25 cellular contexts compared by ENCODE assay signal in the genomic region with DNA sequence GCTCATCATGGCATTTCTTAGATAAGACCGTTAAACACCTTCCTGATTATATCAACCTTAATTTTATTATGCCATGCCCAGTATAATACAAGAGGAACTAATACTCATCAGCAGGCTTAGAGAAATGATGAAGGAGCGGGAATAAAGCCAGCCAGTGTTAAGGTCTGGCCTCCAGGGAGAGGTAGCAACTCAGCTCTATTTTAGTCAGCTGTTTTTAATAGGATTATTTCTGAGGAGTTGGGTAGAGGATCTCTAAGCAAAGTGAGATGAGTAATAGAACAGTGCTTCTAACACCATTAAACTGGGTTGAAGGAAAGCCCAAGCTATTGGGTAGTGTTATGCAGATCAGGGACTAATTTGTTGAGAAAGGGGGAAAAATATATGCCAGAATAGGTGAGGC.
"Had no signal": no experiment of that assay in that cellular context is flagged by ENCODE, and none has a peak within 500 bp of the region (broad histone marks: within the 10 kb centered on the region; RNA-seq: fewer than 3 reads in every experiment).

No MANE protein-coding gene starts in this region.

- H3K27ac Mint-ChIP-seq: activated CD4-positive, alpha-beta memory T cell treated with anti-CD3 and anti-CD28 coated beads, Interleukin-2, amount 10 ng/mL, durations not matched to agents 7 days and 5 days; activated naive CD4-positive, alpha-beta T cell treated with anti-CD3 and anti-CD28 coated beads, Interleukin-2, amount 10 ng/mL, durations not matched to agents 7 days and 5 days; activated naive CD8-positive, alpha-beta T cell treated with anti-CD3 and anti-CD28 coated beads, Interleukin-2, amount 10 ng/mL, durations not matched to agents 7 days and 5 days; activated T-cell treated with anti-CD3 and anti-CD28 coated beads, Interleukin-2, amount 50 U/mL, for 24 hours; nephron; stimulated activated effector memory CD8-positive, alpha-beta T cell treated with anti-CD3 and anti-CD28 coated beads, Interleukin-12 subunit alpha, Interleukin-12 subunit beta, amount 100 ng/mL, for 72 hours; stimulated activated naive CD8-positive, alpha-beta T cell treated with anti-CD3 and anti-CD28 coated beads, Interleukin-15, Interleukin-2, amounts not matched to agents 100 ng/mL and 50 ng/mL, for 24 hours had no signal

- H3K4me1 ChIP-seq: gastroesophageal sphincter, right lobe of liver, thyroid gland, upper lobe of left lung, vagina had no signal

- H3K4me3 Mint-ChIP-seq: activated CD4-positive, alpha-beta memory T cell treated with anti-CD3 and anti-CD28 coated beads, Interleukin-2, amount 10 ng/mL, durations not matched to agents 7 days and 5 days; activated naive CD4-positive, alpha-beta T cell treated with anti-CD3 and anti-CD28 coated beads, Interleukin-2, amount 10 ng/mL, durations not matched to agents 7 days and 5 days; activated naive CD8-positive, alpha-beta T cell treated with anti-CD3 and anti-CD28 coated beads, Interleukin-2, amount 10 ng/mL, durations not matched to agents 7 days and 5 days; activated T-cell treated with anti-CD3 and anti-CD28 coated beads, Interleukin-2, amount 50 U/mL, for 24 hours; nephron; stimulated activated effector memory CD8-positive, alpha-beta T cell treated with anti-CD3 and anti-CD28 coated beads, Interleukin-12 subunit alpha, Interleukin-12 subunit beta, amount 100 ng/mL, for 72 hours; stimulated activated naive CD8-positive, alpha-beta T cell treated with anti-CD3 and anti-CD28 coated beads, Interleukin-15, Interleukin-2, amounts not matched to agents 100 ng/mL and 50 ng/mL, for 24 hours had no signal

- H3K4me3 ChIP-seq: gastroesophageal sphincter, right lobe of liver, thyroid gland, upper lobe of left lung, vagina had no signal

- ATAC-seq: activated CD4-positive, CD25-positive, alpha-beta regulatory T cell treated with anti-CD3 and anti-CD28 coated beads, Interleukin-2, amount 50 U/mL, for 24 hours; esophagus mucosa; gastroesophageal sphincter; left cardiac atrium; left ventricle myocardium superior; right lobe of liver; stimulated activated effector memory CD8-positive, alpha-beta T cell treated with anti-CD3 and anti-CD28 coated beads, Interleukin-12 subunit alpha, Interleukin-12 subunit beta, amount 100 ng/mL, for 72 hours had no signal

- H3K36me3 ChIP-seq: brain microvascular endothelial cell, gastroesophageal sphincter, right lobe of liver, thyroid gland, upper lobe of left lung, vagina had no signal

- H3K27me3 ChIP-seq: brain microvascular endothelial cell, gastroesophageal sphincter, right lobe of liver, thyroid gland, upper lobe of left lung, vagina had no signal

- H3K9me3 Mint-ChIP-seq: activated naive CD4-positive, alpha-beta T cell treated with anti-CD3 and anti-CD28 coated beads, Interleukin-2, amount 10 ng/mL, durations not matched to agents 7 days and 5 days; nephron had no signal

- H3K27me3 Mint-ChIP-seq: activated CD4-positive, alpha-beta memory T cell treated with anti-CD3 and anti-CD28 coated beads, Interleukin-2, amount 10 ng/mL, durations not matched to agents 7 days and 5 days; activated naive CD4-positive, alpha-beta T cell treated with anti-CD3 and anti-CD28 coated beads, Interleukin-2, amount 10 ng/mL, durations not matched to agents 7 days and 5 days; activated naive CD8-positive, alpha-beta T cell treated with anti-CD3 and anti-CD28 coated beads, Interleukin-2, amount 10 ng/mL, durations not matched to agents 7 days and 5 days; activated T-cell treated with anti-CD3 and anti-CD28 coated beads, Interleukin-2, amount 50 U/mL, for 24 hours; stimulated activated naive CD8-positive, alpha-beta T cell treated with anti-CD3 and anti-CD28 coated beads, Interleukin-15, Interleukin-2, amounts not matched to agents 100 ng/mL and 50 ng/mL, for 24 hours had no signal

- DNase-seq: activated CD4-positive, alpha-beta memory T cell treated with anti-CD3 and anti-CD28 coated beads, Interleukin-2, amount 10 ng/mL, durations not matched to agents 7 days and 5 days; activated CD4-positive, alpha-beta T cell treated with anti-CD3 and anti-CD28 coated beads for 48 hours; activated CD8-positive, alpha-beta memory T cell treated with anti-CD3 and anti-CD28 coated beads, Interleukin-2, amount 50 U/mL, for 48 hours; activated gamma-delta T cell; activated naive CD4-positive, alpha-beta T cell treated with anti-CD3 and anti-CD28 coated beads, Interleukin-2, amount 10 ng/mL, durations not matched to agents 7 days and 5 days; activated naive CD8-positive, alpha-beta T cell treated with anti-CD3 and anti-CD28 coated beads, Interleukin-2, amount 10 ng/mL, durations not matched to agents 7 days and 5 days; activated T-cell treated with anti-CD3 and anti-CD28 coated beads, Interleukin-2, amount 50 U/mL, for 24 hours; brain microvascular endothelial cell; head of caudate nucleus; hippocampal formation; left cardiac atrium; left ventricle myocardium superior; mammary epithelial cell; right lobe of liver; small intestine; stimulated activated CD4-positive, alpha-beta T cell treated with anti-CD3 and anti-CD28 coated beads, Interleukin-4, amount 100 ng/mL, for 24 hours; thyroid gland; upper lobe of left lung had no signal

- H3K27ac ChIP-seq: brain microvascular endothelial cell, gastroesophageal sphincter, right lobe of liver, thyroid gland, upper lobe of left lung, vagina had no signal

- H3K9me3 ChIP-seq: gastroesophageal sphincter, right lobe of liver, thyroid gland, upper lobe of left lung, vagina had no signal

- H3K4me1 Mint-ChIP-seq: activated CD4-positive, alpha-beta memory T cell treated with anti-CD3 and anti-CD28 coated beads, Interleukin-2, amount 10 ng/mL, durations not matched to agents 7 days and 5 days; activated naive CD4-positive, alpha-beta T cell treated with anti-CD3 and anti-CD28 coated beads, Interleukin-2, amount 10 ng/mL, durations not matched to agents 7 days and 5 days; activated naive CD8-positive, alpha-beta T cell treated with anti-CD3 and anti-CD28 coated beads, Interleukin-2, amount 10 ng/mL, durations not matched to agents 7 days and 5 days; stimulated activated effector memory CD8-positive, alpha-beta T cell treated with anti-CD3 and anti-CD28 coated beads, Interleukin-12 subunit alpha, Interleukin-12 subunit beta, amount 100 ng/mL, for 72 hours had no signal

- H3K36me3 Mint-ChIP-seq: activated naive CD4-positive, alpha-beta T cell treated with anti-CD3 and anti-CD28 coated beads, Interleukin-2, amount 10 ng/mL, durations not matched to agents 7 days and 5 days; activated naive CD8-positive, alpha-beta T cell treated with anti-CD3 and anti-CD28 coated beads, Interleukin-2, amount 10 ng/mL, durations not matched to agents 7 days and 5 days; stimulated activated effector memory CD8-positive, alpha-beta T cell treated with anti-CD3 and anti-CD28 coated beads, Interleukin-12 subunit alpha, Interleukin-12 subunit beta, amount 100 ng/mL, for 72 hours had no signal
